In genomic region chr20:2104236-2104635, GRCh38 we compare ENCODE assay signal across 9 cellular contexts. TPM values are rescaled to one million over a fixed set of nuclear protein-coding genes. Genes with fewer than 3 reads are reported as not detected.
A peak's percentile ranks its signal among the peaks of the same experiment; 100 is the strongest.
DNase-seq lines count a peak whose midpoint lies in the region; ATAC-seq and TF ChIP-seq lines count a peak whose summit lies in the region.
"Had no signal": no experiment of that assay in that cellular context is flagged by ENCODE, and none has a peak within 500 bp of the region (broad histone marks: within the 10 kb centered on the region; RNA-seq: fewer than 3 reads in every experiment).

No MANE protein-coding gene starts in this region.

- H3K9me3 ChIP-seq in heart right ventricle (no peaks in the 10 kb centered on the region), uterus (no peaks in the 10 kb centered on the region)
- H3K9me3 ChIP-seq: adrenal gland had no signal

- DNase-seq in heart right ventricle (no peak), left ventricle myocardium superior (no peak), astrocyte of the spinal cord (ENCODE audit: low read depth, low spot score) (peak; percentile 7), memory B cell (ENCODE audit: low spot score in 2 of 2) (no peak), uterus (no peak), AG20443 (ENCODE audit: low spot score) (no peak), GM19240 (ENCODE audit: insufficient read length, low spot score) (no peak), kidney glomerular epithelial cell (lab: John Stamatoyannopoulos, UW) (no peak)
- DNase-seq: adrenal gland had no signal

- TF ChIP-seq CTCF in heart right ventricle (IDR thresholded peaks at IDR 0.05) (no peak), astrocyte of the spinal cord (IDR thresholded peaks at IDR 0.05; ENCODE audit: low read depth, low read length) (no peak), uterus (IDR thresholded peaks at IDR 0.05) (no peak)

- intact Hi-C loops in heart right ventricle (cut with DNase I): loop anchor here in 6 of 10 donors (5.0 to 10.0 kb wide), 7 partner anchors 38 to 371 kb away; partner anchors contain the start of genes SIRPA (in 1 of the 6) and SNRPB (in 1 of the 6)
- intact Hi-C loops in left ventricle myocardium superior (cut with micrococcal nuclease): no loop called here
- intact Hi-C loops in uterus (cut with DNase I; ENCODE audit: low total_unique reads): no loop called here

- peak overlapping the region in 8 of 10 donors; percentile 97 to 100 (median 100) for H3K27ac ChIP-seq in heart right ventricle
- H3K27ac ChIP-seq in uterus: peak overlapping the region in 1 of 2 donors; percentile 96

- peak overlapping the region; percentile 93 for H3K4me3 Mint-ChIP-seq in memory B cell

- WGBS in heart right ventricle, 2 donors: 27 to 36% methylated on average over 8 of the region's 8 CpGs

- H3K27me3 ChIP-seq in heart right ventricle (no peaks in the 10 kb centered on the region), uterus (no peaks in the 10 kb centered on the region)
- H3K27me3 ChIP-seq: adrenal gland had no signal

- peaks cover 45% of the 10 kb centered on the region for H3K4me1 Mint-ChIP-seq in memory B cell

- peaks cover 13% of the 10 kb centered on the region for H3K36me3 Mint-ChIP-seq in memory B cell

- peaks cover 0 to 21% (median 0%) of the 10 kb centered on the region in 9 donors for H3K36me3 ChIP-seq in heart right ventricle
- H3K36me3 ChIP-seq in uterus: no peaks in the 10 kb centered on the region

- H3K4me1 ChIP-seq in heart right ventricle: peaks cover 12 to 67% (median 62%) of the 10 kb centered on the region in 9 donors
- peaks cover 3 to 29% of the 10 kb centered on the region in 2 donors for H3K4me1 ChIP-seq in uterus

- H3K9me3 Mint-ChIP-seq in memory B cell: no peaks in the 10 kb centered on the region

- H3K4me3 ChIP-seq in heart right ventricle: peak overlapping the region; percentile 67 to 98 (median 92)
- H3K4me3 ChIP-seq in astrocyte of the spinal cord (ENCODE audit: low read depth, low read length): peak overlapping the region; percentile 67
- peak overlapping the region; percentile 77 to 88 for H3K4me3 ChIP-seq in uterus

- H3K27me3 Mint-ChIP-seq in memory B cell: no peaks in the 10 kb centered on the region

- H3K27ac Mint-ChIP-seq in memory B cell: peak overlapping the region; percentile 100

- in situ Hi-C loops in astrocyte of the spinal cord (cut with HindIII; ENCODE audit: low sequenced_read_pairs): no loop called here

- ATAC-seq in heart right ventricle (no peak), left ventricle myocardium superior (no peak), memory B cell (ENCODE audit: low read depth) (no peak)

- no peak for TF ChIP-seq POLR2A in uterus (IDR thresholded peaks at IDR 0.05)

RNA-seq across cellular contexts. Expression of gene STK35, which starts 2.6 kb away (rescaled TPM):
- total RNA-seq in heart right ventricle (10 to 100 TPM; 10.7 to 17.2 (median 13.9) TPM), left ventricle myocardium superior (15.9 TPM), uterus (10 to 100 TPM; 10.2 to 28.0 (median 17.5) TPM)
- 1 to 10 TPM; 5.4 to 5.6 TPM for polyA plus RNA-seq in heart right ventricle

Comparison
In these comparisons a context has a peak if more than half of its experiments do, and no peak if none do; other contexts are left out.
1. intact Hi-C loops: an anchor here in heart right ventricle (5.0 to 10.0 kb wide); none called in left ventricle myocardium superior and uterus.